ENCODE assay signal across 31 cellular contexts in the genomic region with DNA sequence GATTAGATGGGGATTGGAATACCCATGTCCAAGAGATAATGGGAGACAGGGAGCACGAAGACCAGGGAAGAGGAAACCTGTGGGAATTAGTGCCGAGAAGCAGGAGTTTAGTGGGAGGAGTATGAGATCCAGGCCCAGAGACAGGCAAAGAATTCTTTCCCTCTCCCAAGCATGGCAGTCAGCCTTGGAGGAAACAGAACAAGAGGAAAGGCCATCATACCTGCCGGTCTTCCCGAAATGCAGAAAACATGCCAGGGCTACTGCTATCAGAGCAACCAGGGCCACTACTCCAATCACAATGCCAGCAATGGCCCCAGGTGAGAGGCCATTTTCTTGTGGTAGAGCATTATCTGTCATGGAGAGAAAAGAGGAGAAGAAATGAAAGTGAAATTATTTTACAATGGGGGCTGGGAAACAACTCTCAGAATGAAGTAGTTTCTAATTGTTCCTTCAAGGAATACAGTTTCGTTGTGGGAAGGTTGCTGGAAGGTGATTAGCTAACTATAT. TPM values are rescaled to one million over a fixed set of nuclear protein-coding genes. Genes with fewer than 3 reads are reported as not detected.
DNase-seq lines count a peak whose midpoint lies in the region; ATAC-seq, FAIRE-seq and TF ChIP-seq lines count a peak whose summit lies in the region.
"Had no signal": no experiment of that assay in that cellular context is flagged by ENCODE, and none has a peak within 500 bp of the region (broad histone marks: within the 10 kb centered on the region; RNA-seq: fewer than 3 reads in every experiment).

No MANE protein-coding gene starts in this region.

- H3K27ac Mint-ChIP-seq in T-helper 17 cell (peak overlapping the region; percentile 0), memory B cell (no peak overlapping the region)

- H3K4me1 ChIP-seq in BLaER1: peaks cover 39% of the 10 kb centered on the region
- H3K4me1 ChIP-seq: ascending aorta, gastroesophageal sphincter, left lung, tibial artery had no signal

- peak overlapping the region; percentile 13 for H3K4me3 Mint-ChIP-seq in T-helper 17 cell
- H3K4me3 Mint-ChIP-seq in memory B cell: peak overlapping the region; percentile 57
- H3K4me3 Mint-ChIP-seq: naive B cell had no signal

- H3K4me3 ChIP-seq in BLaER1: no peak overlapping the region
- H3K4me3 ChIP-seq: ascending aorta, gastroesophageal sphincter, K562, left lung, smooth muscle cell, tibial artery had no signal

- no peaks in the 10 kb centered on the region for H3K9me3 Mint-ChIP-seq in memory B cell
- H3K9me3 Mint-ChIP-seq: CD4-positive, CD25-positive, alpha-beta regulatory T cell; naive B cell had no signal

- no peak overlapping the region for H3K27ac ChIP-seq in BLaER1
- H3K27ac ChIP-seq: ascending aorta, gastroesophageal sphincter, left lung, tibial artery had no signal

- DNase-seq in GM12891 (ENCODE audit: insufficient read length, low spot score) (no peak), T-helper 17 cell (no peak), memory B cell (ENCODE audit: low spot score in 2 of 2) (no peak), HT-29 (ENCODE audit: low spot score) (no peak), HuH-7 (ENCODE audit: low spot score) (no peak)
- DNase-seq: activated CD4-positive, alpha-beta T cell treated with anti-CD3 and anti-CD28 coated beads, Interleukin-2, amount 50 U/mL, for 4 hours; activated naive CD4-positive, alpha-beta T cell treated with anti-CD3 and anti-CD28 coated beads, Interleukin-2, amount 50 U/mL, for 16 hours; dermis blood vessel endothelial cell; GOT3; hippocampal formation; left lung; naive B cell; NCI-H1436; NCI-H2107; NCI-H446 treated with DMSO at 0.1 percent for 48 hours; NK-92 treated with Interleukin-12 subunit alpha and Interleukin-12 subunit beta, amount 100 ng/mL, for 24 hours; retina; stimulated activated CD4-positive, alpha-beta T cell treated with anti-CD3 and anti-CD28 coated beads, Interleukin-2, amount 100 ng/mL, for 24 hours; stimulated activated naive CD4-positive, alpha-beta T cell; tibial artery had no signal

- H3K4me2 ChIP-seq in BLaER1: peak overlapping the region; percentile 16; the same call in 1 of the 2 replicates
- H3K4me2 ChIP-seq: smooth muscle cell had no signal

- H3K9me3 ChIP-seq in BLaER1: peaks cover 5% of the 10 kb centered on the region; the same call in 1 of the 2 replicates
- H3K9me3 ChIP-seq in T-helper 17 cell (ENCODE audit: control insufficient read depth, low read length, poor library complexity, severe bottlenecking): no peaks in the 10 kb centered on the region
- H3K9me3 ChIP-seq: gastroesophageal sphincter, left lung, tibial artery had no signal

- no peak overlapping the region for H3K9ac ChIP-seq in BLaER1

- H4K20me1 ChIP-seq in BLaER1: no peaks in the 10 kb centered on the region

- no peaks in the 10 kb centered on the region for H3K27me3 ChIP-seq in BLaER1
- H3K27me3 ChIP-seq: ascending aorta, gastroesophageal sphincter, left lung, tibial artery had no signal

- no peak for TF ChIP-seq POLR2A in GM12891 (IDR thresholded peaks at IDR 0.05; ENCODE audit: low read depth, low read length)

- ATAC-seq in T-helper 17 cell (no peak), memory B cell (ENCODE audit: low read depth) (no peak), GM19023 (IDR thresholded peaks at IDR 0.05; ENCODE audit: unreplicated experiment) (no peak), GM19397 (IDR thresholded peaks at IDR 0.05; ENCODE audit: unreplicated experiment) (no peak)
- ATAC-seq: gastroesophageal sphincter, K562 had no signal

- H3K36me3 ChIP-seq in BLaER1: no peaks in the 10 kb centered on the region
- H3K36me3 ChIP-seq: ascending aorta, gastroesophageal sphincter, tibial artery had no signal

- H3K36me3 Mint-ChIP-seq in T-helper 17 cell (ENCODE audit: low read depth) (peaks cover 7% of the 10 kb centered on the region), memory B cell (peaks cover 16% of the 10 kb centered on the region)

- FAIRE-seq in GM12891 (lab: Jason Lieb, UNC): peak; percentile 83
- FAIRE-seq: D721Med, endometrium, K562, RCC 7860 had no signal

- H3K27me3 Mint-ChIP-seq in T-helper 17 cell: no peaks in the 10 kb centered on the region
- no peaks in the 10 kb centered on the region for H3K27me3 Mint-ChIP-seq in memory B cell
- H3K27me3 Mint-ChIP-seq: CD4-positive, CD25-positive, alpha-beta regulatory T cell; naive B cell had no signal

- H3K4me1 Mint-ChIP-seq in T-helper 17 cell (peaks cover 31% of the 10 kb centered on the region), memory B cell (peaks cover 11% of the 10 kb centered on the region)

TF ChIP-seq in GM12891, 5 proteins besides CTCF, POLR2A, EP300 and RAD21:
- no peak for TF ChIP-seq SPI1 (IDR thresholded peaks at IDR 0.05; ENCODE audit: low read depth, low read length)
- TF ChIP-seq POLR2AphosphoS5 (IDR thresholded peaks at IDR 0.05; ENCODE audit: low read depth, low read length): no peak
- no peak for TF ChIP-seq POU2F2 (IDR thresholded peaks at IDR 0.05; ENCODE audit: low read depth, low read length)
- TF ChIP-seq TAF1 (IDR thresholded peaks at IDR 0.05; ENCODE audit: low read depth, low read length): no peak
- TF ChIP-seq PAX5 (IDR thresholded peaks at IDR 0.05; ENCODE audit: insufficient read depth, low read length, severe bottlenecking): no peak

RNA-seq across cellular contexts. Expression of a gene that starts 16.1 kb away (rescaled TPM):
- polyA plus RNA-seq in GM12891 (2012; ENCODE audit: low read depth, missing spikeins): 6.1 TPM
- total RNA-seq in T-helper 17 cell: 10 to 100 TPM in 1 of 2 donors, 1 to 10 TPM in 1; 5.6 to 10.0 TPM
- total RNA-seq in HT-29 (2014; rRNA removed; shearing (Covaris generic)): 29.4 and 39.6 TPM in 2 replicates
- total RNA-seq: ascending aorta had no signal
